Comparison of ENCODE assay signal across 27 cellular contexts in the genomic region with DNA sequence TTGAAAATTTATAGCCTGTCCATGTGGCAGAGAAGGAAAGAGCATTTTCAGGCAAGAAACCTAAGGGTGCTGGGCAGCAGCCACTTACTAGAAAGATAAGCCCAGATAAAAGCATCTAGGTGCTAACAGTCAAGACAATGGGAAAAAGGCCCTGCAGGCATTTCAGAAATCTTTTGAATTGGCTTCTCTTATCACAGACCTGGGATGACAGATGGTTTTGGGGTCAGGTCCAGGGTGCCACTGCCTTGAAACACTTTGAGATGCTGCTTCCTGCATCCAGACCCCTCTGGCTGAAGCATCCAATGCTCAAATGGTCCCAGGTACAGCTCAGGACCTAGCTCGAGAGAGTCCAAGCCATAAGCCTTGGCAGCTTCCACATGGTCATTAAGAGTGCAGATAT.
"Had no signal": no experiment of that assay in that cellular context is flagged by ENCODE, and none has a peak within 500 bp of the region (broad histone marks: within the 10 kb centered on the region; RNA-seq: fewer than 3 reads in every experiment).

No MANE protein-coding gene starts in this region.

- H3K4me3 Mint-ChIP-seq: immature natural killer cell; naive thymus-derived CD4-positive, alpha-beta T cell had no signal

- H3K4me3 ChIP-seq: coronary artery, dorsolateral prefrontal cortex, esophagus squamous epithelium, gastrocnemius medialis, heart left ventricle, hepatocyte, left ventricle myocardium inferior, lower lobe of right lung had no signal

- H3K27me3 ChIP-seq: dorsolateral prefrontal cortex, esophagus squamous epithelium, gastrocnemius medialis, heart left ventricle, hepatocyte had no signal

- H3K36me3 Mint-ChIP-seq: naive thymus-derived CD4-positive, alpha-beta T cell had no signal

- H3K4me1 Mint-ChIP-seq: immature natural killer cell; naive thymus-derived CD4-positive, alpha-beta T cell had no signal

- H3K9me3 ChIP-seq: gastrocnemius medialis, lower lobe of right lung had no signal

- ATAC-seq: esophagus mucosa; gastrocnemius medialis; heart left ventricle; left colon; left lobe of liver; lower lobe of right lung; naive thymus-derived CD4-positive, alpha-beta T cell had no signal

- H3K27me3 Mint-ChIP-seq: naive thymus-derived CD4-positive, alpha-beta T cell had no signal

- H3K27ac Mint-ChIP-seq: immature natural killer cell; naive thymus-derived CD4-positive, alpha-beta T cell had no signal

- H3K4me1 ChIP-seq: esophagus squamous epithelium, gastrocnemius medialis, heart left ventricle, left ventricle myocardium inferior, lower lobe of right lung had no signal

- H3K36me3 ChIP-seq: esophagus squamous epithelium, gastrocnemius medialis, heart left ventricle, left ventricle myocardium inferior, lower lobe of right lung had no signal

- H3K27ac ChIP-seq: coronary artery, dorsolateral prefrontal cortex, epithelial cell of prostate, esophagus squamous epithelium, gastrocnemius medialis, heart left ventricle, hepatocyte, left ventricle myocardium inferior, lower lobe of right lung had no signal

- DNase-seq: dermis blood vessel endothelial cell; dorsolateral prefrontal cortex; effector CD4-positive, alpha-beta T cell; effector memory CD4-positive, alpha-beta T cell; erythroblast; esophagus squamous epithelium; foreskin fibroblast; foreskin melanocyte; gastrocnemius medialis; glutamatergic neuron; heart left ventricle; hypothalamus; immature natural killer cell; islet precursor cell; kidney; kidney glomerular epithelial cell; left colon; left ventricle myocardium inferior; lower lobe of right lung; mesenchymal stem cell; midbrain; naive thymus-derived CD4-positive, alpha-beta T cell had no signal
